Comparison of ENCODE assay signal across 11 cellular contexts in genomic region chr18:69897397-69898108, GRCh38. TPM values are rescaled to one million over a fixed set of nuclear protein-coding genes. Genes with fewer than 3 reads are reported as not detected.
A peak's percentile ranks its signal among the peaks of the same experiment; 100 is the strongest.
DNase-seq lines count a peak whose midpoint lies in the region; ATAC-seq, FAIRE-seq and TF ChIP-seq lines count a peak whose summit lies in the region.
"Had no signal": no experiment of that assay in that cellular context is flagged by ENCODE, and none has a peak within 500 bp of the region (broad histone marks: within the 10 kb centered on the region; RNA-seq: fewer than 3 reads in every experiment).

No MANE protein-coding gene starts in this region.

- no peaks in the 10 kb centered on the region for H3K4me1 ChIP-seq in breast epithelium

- intact Hi-C loops in breast epithelium (cut with DNase I; ENCODE audit: low total_unique reads) = no loop called here

- H3K4me3 Mint-ChIP-seq in T-cell = peak overlapping the region; percentile 79 to 81 (median 79)

- TF ChIP-seq POLR2A in breast epithelium (IDR thresholded peaks at IDR 0.05) = no peak

- H3K36me3 ChIP-seq in breast epithelium = no peaks in the 10 kb centered on the region
- H3K36me3 ChIP-seq: thoracic aorta had no signal

- H3K9me3 Mint-ChIP-seq in T-cell = peaks cover 0 to 5% (median 2%) of the 10 kb centered on the region in 3 donors

- H3K9me3 ChIP-seq in breast epithelium = no peaks in the 10 kb centered on the region
- H3K9me3 ChIP-seq: thoracic aorta had no signal

- H3K4me3 ChIP-seq in breast epithelium = no peak overlapping the region
- H3K4me3 ChIP-seq: thoracic aorta had no signal

- no peak overlapping the region for H3K27ac ChIP-seq in breast epithelium
- H3K27ac ChIP-seq: thoracic aorta, VCaP had no signal

- H3K36me3 Mint-ChIP-seq in T-cell = peaks cover 42% of the 10 kb centered on the region

- no peaks in the 10 kb centered on the region for H3K27me3 ChIP-seq in breast epithelium

- ATAC-seq in HG02885 (IDR thresholded peaks at IDR 0.05; ENCODE audit: poor library complexity, unreplicated experiment) (peak; percentile 67), T-cell (replicated peaks in 1 of 4) (peak; percentile 66 to 82 (median 68))
- peak; percentile 56 for ATAC-seq in stimulated activated naive CD8-positive, alpha-beta T cell treated with anti-CD3 and anti-CD28 coated beads, Interleukin-15, Interleukin-2, amounts not matched to agents 100 U/mL and 50 U/mL, for 24 hours

- CTCF ChIA-PET in T-cell (lab: Charles Lee) = interaction anchor here (0.6 to 2.2 kb wide), 4 partner anchors 38 to 98 kb away, joined by 3 to 11 read pairs (median 3); no protein-coding TSS in a partner anchor

- FAIRE-seq in RCC 7860 (lab: Jason Lieb, UNC) = no peak

- peaks cover 55 to 80% (median 75%) of the 10 kb centered on the region in 3 donors for H3K4me1 Mint-ChIP-seq in T-cell

- POLR2A ChIA-PET in T-cell (lab: Charles Lee) = interaction anchor here in 1 of 2 donors (0.6 to 1.7 kb wide), 3 partner anchors 35 to 75 kb away, joined by 3 to 5 read pairs (median 3); no protein-coding TSS in a partner anchor

- H3K27ac Mint-ChIP-seq in T-cell = peak overlapping the region; percentile 96 to 98

- H3K27me3 Mint-ChIP-seq in T-cell = no peaks in the 10 kb centered on the region

- TF ChIP-seq CTCF in breast epithelium (IDR thresholded peaks at IDR 0.05) = no peak

- DNase-seq in activated gamma-delta T cell treated with Interleukin-2 at 50 U/mL for 16 hours (peak; percentile 34), activated gamma-delta T cell (lab: John Stamatoyannopoulos, UW) (no peak), T-cell (peak in 17 of 34 experiments; percentile 20 to 54 (median 28)), breast epithelium (ENCODE audit: low spot score in 2 of 2) (no peak), RCC 7860 (ENCODE audit: low spot score) (no peak), medulla oblongata (ENCODE audit: extremely low spot score) (no peak)
- no peak for DNase-seq in stimulated activated naive CD8-positive, alpha-beta T cell treated with anti-CD3 and anti-CD28 coated beads, Interleukin-15, Interleukin-2, amounts not matched to agents 100 U/mL and 50 U/mL, for 24 hours

RNA-seq across cellular contexts. Expression of gene CD226, which starts 50.1 kb away (rescaled TPM):
- total RNA-seq in T-cell (10 to 100 TPM; 32.2 to 87.1 (median 57.4) TPM), breast epithelium (1 to 10 TPM; 1.8 to 4.9 (median 2.1) TPM)
- total RNA-seq: kidney epithelial cell had no signal

Comparison
In these comparisons a context has a peak if more than half of its experiments do, and no peak if none do; other contexts are left out.
1. RNA of gene CD226, which starts 50.1 kb away (total RNA-seq): 32.2 to 87.1 TPM in T-cell; 1.8 to 4.9 TPM in breast epithelium; every median in the first group is over 4 times any median in the second.
2. Peak in every context shown above with its lines, with median percentiles within 50 percentile points of each other: ATAC-seq.